ENCODE assay signal across 1 cellular context in genomic region chr13:26020536-26021290, GRCh38.
TF ChIP-seq lines count a peak whose summit lies in the region.

No MANE protein-coding gene starts in this region.

TF ChIP-seq in endothelial cell of umbilical vein, 7 proteins besides CTCF, POLR2A, EP300 and RAD21 (continued from another document):
- TF ChIP-seq POLR2AphosphoS5 (IDR thresholded peaks at IDR 0.05; ENCODE audit: insufficient read depth, low read depth, low read length), result no peak
- no peak for TF ChIP-seq MYC (IDR thresholded peaks at IDR 0.05; ENCODE audit: low read depth, low read length)
